Comparison of ENCODE assay signal across 8 cellular contexts in genomic region chr7:92830532-92831110, GRCh38. TPM values are rescaled to one million over a fixed set of nuclear protein-coding genes. Genes with fewer than 3 reads are reported as not detected.
DNase-seq lines count a peak whose midpoint lies in the region; ATAC-seq and TF ChIP-seq lines count a peak whose summit lies in the region.

No MANE protein-coding gene starts in this region.

- H3K36me3 Mint-ChIP-seq in Calu3 (ENCODE audit: insufficient read depth, unreplicated experiment) (peaks cover 68% of the 10 kb centered on the region), mesothelial cell of epicardium (peaks cover 3% of the 10 kb centered on the region)
- H3K36me3 Mint-ChIP-seq in activated T-helper 2 cell treated with anti-CD3 and anti-CD28 coated beads, Interferon-gamma antibody, Interleukin-2, Interleukin-4, amounts not matched to agents 10 μg/mL and 5 μg/mL and 100 μg/mL, durations not matched to agents 14 hours and 24 hours and 36 hours (ENCODE audit: low read depth), result peaks cover 80% of the 10 kb centered on the region

- intact Hi-C loops in Calu3 (cut with micrococcal nuclease; ENCODE audit: unreplicated experiment), result loop anchor here (5.0 to 10.0 kb wide), 2 partner anchors 227 to 306 kb away; partner anchors contain the start of genes PEX1 and RBM48
- intact Hi-C loops in activated T-helper 2 cell treated with anti-CD3 and anti-CD28 coated beads, Interferon-gamma antibody, Interleukin-2, Interleukin-4, amounts not matched to agents 10 μg/mL and 5 μg/mL and 100 μg/mL, durations not matched to agents 14 hours and 24 hours and 36 hours (cut with micrococcal nuclease), result loop anchor here (5.0 kb wide), 4 partner anchors 33 to 303 kb away; partner anchors contain the start of genes PEX1 and RBM48

- CTCF ChIA-PET in Calu3 (lab: Charles Lee), result interaction anchor here (2.7 kb wide), 1 partner anchor 136 kb away, joined by 8 read pairs; no protein-coding TSS in a partner anchor

- TF ChIP-seq CTCF in Calu3 (IDR thresholded peaks at IDR 0.05; ENCODE audit: unreplicated experiment) (no peak), mesothelial cell of epicardium (IDR thresholded peaks at IDR 0.05; ENCODE audit: unreplicated experiment) (no peak)

- H3K4me3 ChIP-seq in Jurkat, Clone E6-1 (ENCODE audit: low read length), result peak overlapping the region; percentile 94

- ATAC-seq in GM21423 (IDR thresholded peaks at IDR 0.05; ENCODE audit: unreplicated experiment) (no peak), GM18907 (IDR thresholded peaks at IDR 0.05; ENCODE audit: unreplicated experiment) (no peak), HG03108 (IDR thresholded peaks at IDR 0.05; ENCODE audit: unreplicated experiment) (no peak)

- H3K27ac Mint-ChIP-seq in Calu3 (ENCODE audit: unreplicated experiment) (peak overlapping the region; percentile 90), mesothelial cell of epicardium (peak overlapping the region; percentile 92)
- peak overlapping the region; percentile 90 for H3K27ac Mint-ChIP-seq in activated T-helper 2 cell treated with anti-CD3 and anti-CD28 coated beads, Interferon-gamma antibody, Interleukin-2, Interleukin-4, amounts not matched to agents 10 μg/mL and 5 μg/mL and 100 μg/mL, durations not matched to agents 14 hours and 24 hours and 36 hours

- no peaks in the 10 kb centered on the region for H3K27me3 Mint-ChIP-seq in Calu3 (ENCODE audit: unreplicated experiment)
- no peaks in the 10 kb centered on the region for H3K27me3 Mint-ChIP-seq in activated T-helper 2 cell treated with anti-CD3 and anti-CD28 coated beads, Interferon-gamma antibody, Interleukin-2, Interleukin-4, amounts not matched to agents 10 μg/mL and 5 μg/mL and 100 μg/mL, durations not matched to agents 14 hours and 24 hours and 36 hours (ENCODE audit: low read depth)
- H3K27me3 Mint-ChIP-seq in mesothelial cell of epicardium (ENCODE audit: low read depth), result no peaks in the 10 kb centered on the region

- no peak for DNase-seq in Calu3
- no peak for DNase-seq in Jurkat, Clone E6-1 (ENCODE audit: low read depth, low spot score)
- DNase-seq in activated T-helper 2 cell treated with anti-CD3 and anti-CD28 coated beads, Interferon-gamma antibody, Interleukin-2, Interleukin-4, amounts not matched to agents 10 μg/mL and 5 μg/mL and 100 μg/mL, durations not matched to agents 14 hours and 24 hours and 36 hours (ENCODE audit: low spot score), result no peak
- DNase-seq in mesothelial cell of epicardium (ENCODE audit: low spot score in 2 of 2, unreplicated experiment in 2 of 2), result no peak
- DNase-seq in globus pallidus (ENCODE audit: low spot score), result no peak

- H3K4me1 Mint-ChIP-seq in Calu3 (ENCODE audit: low read depth, unreplicated experiment), result peaks cover 21% of the 10 kb centered on the region
- H3K4me1 Mint-ChIP-seq in activated T-helper 2 cell treated with anti-CD3 and anti-CD28 coated beads, Interferon-gamma antibody, Interleukin-2, Interleukin-4, amounts not matched to agents 10 μg/mL and 5 μg/mL and 100 μg/mL, durations not matched to agents 14 hours and 24 hours and 36 hours (ENCODE audit: low read depth), result peaks cover 53% of the 10 kb centered on the region
- H3K4me1 Mint-ChIP-seq in mesothelial cell of epicardium, result peaks cover 62% of the 10 kb centered on the region

- no peaks in the 10 kb centered on the region for H3K9me3 Mint-ChIP-seq in Calu3 (ENCODE audit: low read depth, unreplicated experiment)
- H3K9me3 Mint-ChIP-seq in activated T-helper 2 cell treated with anti-CD3 and anti-CD28 coated beads, Interferon-gamma antibody, Interleukin-2, Interleukin-4, amounts not matched to agents 10 μg/mL and 5 μg/mL and 100 μg/mL, durations not matched to agents 14 hours and 24 hours and 36 hours, result no peaks in the 10 kb centered on the region
- no peaks in the 10 kb centered on the region for H3K9me3 Mint-ChIP-seq in mesothelial cell of epicardium

- H3K4me3 Mint-ChIP-seq in Calu3 (ENCODE audit: low read depth, unreplicated experiment), result peak overlapping the region; percentile 79
- H3K4me3 Mint-ChIP-seq in activated T-helper 2 cell treated with anti-CD3 and anti-CD28 coated beads, Interferon-gamma antibody, Interleukin-2, Interleukin-4, amounts not matched to agents 10 μg/mL and 5 μg/mL and 100 μg/mL, durations not matched to agents 14 hours and 24 hours and 36 hours (ENCODE audit: low read depth), result peak overlapping the region; percentile 94
- peak overlapping the region; percentile 87 for H3K4me3 Mint-ChIP-seq in mesothelial cell of epicardium

- no TSS peak for BruUV-seq in Calu3 (replicated peaks; lab: Mats Ljungman, UMichigan)

RNA-seq across cellular contexts. Expression of gene CDK6, which starts 5.8 kb away (rescaled TPM):
- 67.7 and 87.9 TPM in 2 replicates for total RNA-seq in Calu3 (2022)
- 26.8 TPM for polyA plus RNA-seq in Jurkat, Clone E6-1 (2012; ENCODE audit: insufficient read depth, insufficient read length)
- total RNA-seq in activated T-helper 2 cell treated with anti-CD3 and anti-CD28 coated beads, Interferon-gamma antibody, Interleukin-2, Interleukin-4, amounts not matched to agents 10 μg/mL and 5 μg/mL and 100 μg/mL, durations not matched to agents 14 hours and 24 hours and 36 hours, result 254 and 265 TPM in 2 replicates
- 136 to 138 TPM (median 138 TPM) in 3 replicates for total RNA-seq in mesothelial cell of epicardium
